Comparison of ENCODE assay signal across 5 cellular contexts in the genomic region with DNA sequence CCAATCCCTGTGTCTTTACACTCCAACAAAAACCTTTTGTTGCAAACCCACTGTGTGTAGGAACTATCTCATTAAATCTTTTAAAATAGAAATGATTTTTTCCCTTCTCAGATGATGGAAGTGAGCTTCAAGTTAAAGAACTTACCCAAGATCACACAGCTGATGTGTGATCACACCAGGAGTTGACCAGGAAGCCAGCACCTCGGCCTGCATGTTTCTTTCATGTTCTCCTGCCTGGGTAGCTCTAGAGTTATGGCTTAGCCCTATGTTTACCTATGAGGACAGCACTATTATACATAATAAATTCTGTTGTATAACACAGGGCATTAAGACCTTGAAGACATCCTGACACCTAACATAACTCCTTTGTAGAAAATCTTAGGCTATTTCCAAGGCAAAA.
"Had no signal": no experiment of that assay in that cellular context is flagged by ENCODE, and none has a peak within 500 bp of the region (broad histone marks: within the 10 kb centered on the region; RNA-seq: fewer than 3 reads in every experiment).

No MANE protein-coding gene starts in this region.

- H3K4me3 Mint-ChIP-seq: GM23338, IgD-negative memory B cell had no signal

- H3K9me3 Mint-ChIP-seq: H9 had no signal

- H3K27ac Mint-ChIP-seq: GM23338, H9, IgD-negative memory B cell had no signal

- DNase-seq: H9, HCEC 1CT had no signal

- ATAC-seq: HepG2 had no signal

- H3K36me3 Mint-ChIP-seq: IgD-negative memory B cell had no signal
